In the genomic region with DNA sequence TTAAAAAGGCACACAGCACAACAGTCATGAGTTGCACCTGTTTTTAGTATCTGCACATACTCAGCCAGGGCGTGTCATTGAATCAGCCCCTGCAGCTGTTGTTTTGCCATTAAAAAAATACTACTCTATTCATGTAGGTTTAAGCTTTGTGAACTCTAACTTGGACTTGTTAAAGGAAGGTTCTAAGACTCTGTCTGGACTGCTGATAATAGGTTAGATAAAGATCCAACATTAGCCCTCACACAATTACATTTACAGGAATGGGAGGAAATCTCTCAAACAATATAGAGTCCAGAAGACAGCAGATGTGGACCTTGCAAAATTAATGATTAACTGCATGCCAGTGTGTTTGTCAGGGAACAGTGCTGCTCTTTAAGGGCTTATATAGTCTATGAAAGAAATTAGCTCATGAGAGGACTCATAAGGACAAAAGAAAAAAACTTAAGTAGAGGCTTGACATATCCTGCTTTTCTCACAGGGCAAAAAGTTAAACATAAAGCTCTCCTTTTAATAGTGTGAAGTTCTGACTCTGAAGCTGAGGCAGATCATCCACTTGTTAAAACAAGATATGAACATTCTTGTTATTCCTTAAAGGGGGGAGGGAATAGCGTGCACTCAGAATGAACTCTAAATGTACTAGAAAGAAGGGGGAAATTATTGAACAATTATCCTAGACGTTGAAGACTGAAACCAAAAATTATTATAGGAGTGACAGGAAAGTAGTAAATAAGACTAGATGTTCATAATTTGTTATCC, we compare ENCODE assay signal across 13 cellular contexts.
A peak's percentile ranks its signal among the peaks of the same experiment; 100 is the strongest.
DNase-seq lines count a peak whose midpoint lies in the region; TF ChIP-seq lines count a peak whose summit lies in the region.
"Had no signal": no experiment of that assay in that cellular context is flagged by ENCODE, and none has a peak within 500 bp of the region (broad histone marks: within the 10 kb centered on the region; RNA-seq: fewer than 3 reads in every experiment).

No MANE protein-coding gene starts in this region.

- peaks cover 14% of the 10 kb centered on the region for H3K9me3 Mint-ChIP-seq in nephron
- no peaks in the 10 kb centered on the region for H3K9me3 Mint-ChIP-seq in activated CD4-positive, alpha-beta memory T cell treated with anti-CD3 and anti-CD28 coated beads, Interleukin-2, amount 10 ng/mL, durations not matched to agents 7 days and 5 days

- CTCF ChIA-PET in activated CD4-positive, alpha-beta memory T cell treated with anti-CD3 and anti-CD28 coated beads, Interleukin-2, amount 10 ng/mL, durations not matched to agents 7 days and 5 days (lab: Charles Lee), result no interaction called here

- peaks cover 60% of the 10 kb centered on the region for H3K4me1 Mint-ChIP-seq in nephron
- H3K4me1 Mint-ChIP-seq in activated CD4-positive, alpha-beta memory T cell treated with anti-CD3 and anti-CD28 coated beads, Interleukin-2, amount 10 ng/mL, durations not matched to agents 7 days and 5 days, result no peaks in the 10 kb centered on the region

- POLR2A ChIA-PET in activated CD4-positive, alpha-beta memory T cell treated with anti-CD3 and anti-CD28 coated beads, Interleukin-2, amount 10 ng/mL, durations not matched to agents 7 days and 5 days (lab: Charles Lee), result no interaction called here

- peak overlapping the region; percentile 14 to 28 (median 15) for H3K4me3 Mint-ChIP-seq in nephron
- H3K4me3 Mint-ChIP-seq in activated CD4-positive, alpha-beta memory T cell treated with anti-CD3 and anti-CD28 coated beads, Interleukin-2, amount 10 ng/mL, durations not matched to agents 7 days and 5 days, result no peak overlapping the region
- H3K4me3 Mint-ChIP-seq: nephron progenitor cell; stimulated activated naive B cell treated with anti-CD40 and anti-IgM and Interleukin-4, amounts not matched to agents 10 μg/mL and 1 μg/mL and 100 μg/mL, for 72 hours had no signal

- in situ Hi-C loops in Caki2 (cut with HindIII; ENCODE audit: low pct_unique_long_range_greater_than_20kb, low sequenced_read_pairs), result no loop called here

- H3K36me3 Mint-ChIP-seq in nephron (ENCODE audit: low read depth), result peaks cover 2% of the 10 kb centered on the region
- H3K36me3 Mint-ChIP-seq in activated CD4-positive, alpha-beta memory T cell treated with anti-CD3 and anti-CD28 coated beads, Interleukin-2, amount 10 ng/mL, durations not matched to agents 7 days and 5 days (ENCODE audit: low read depth), result no peaks in the 10 kb centered on the region
- H3K36me3 Mint-ChIP-seq: stimulated activated naive B cell treated with anti-CD40 and anti-IgM and Interleukin-4, amounts not matched to agents 10 μg/mL and 1 μg/mL and 100 μg/mL, for 72 hours had no signal

- H3K27me3 Mint-ChIP-seq in nephron (ENCODE audit: low read depth), result no peaks in the 10 kb centered on the region
- H3K27me3 Mint-ChIP-seq in activated CD4-positive, alpha-beta memory T cell treated with anti-CD3 and anti-CD28 coated beads, Interleukin-2, amount 10 ng/mL, durations not matched to agents 7 days and 5 days, result no peaks in the 10 kb centered on the region
- H3K27me3 Mint-ChIP-seq: stimulated activated naive B cell treated with anti-CD40 and anti-IgM and Interleukin-4, amounts not matched to agents 10 μg/mL and 1 μg/mL and 100 μg/mL, for 72 hours had no signal

- no peak for TF ChIP-seq CTCF in nephron (IDR thresholded peaks at IDR 0.05; ENCODE audit: unreplicated experiment in 3 of 3)

- peak overlapping the region; percentile 94 to 95 (median 94) for H3K27ac Mint-ChIP-seq in nephron
- no peak overlapping the region for H3K27ac Mint-ChIP-seq in activated CD4-positive, alpha-beta memory T cell treated with anti-CD3 and anti-CD28 coated beads, Interleukin-2, amount 10 ng/mL, durations not matched to agents 7 days and 5 days
- H3K27ac Mint-ChIP-seq: nephron progenitor cell; stimulated activated naive B cell treated with anti-CD40 and anti-IgM and Interleukin-4, amounts not matched to agents 10 μg/mL and 1 μg/mL and 100 μg/mL, for 72 hours had no signal

- DNase-seq in Caki2 (ENCODE audit: low read depth), result peak; percentile 65
- peak; percentile 22 for DNase-seq in NCI-H748 treated with DMSO at 0.1 percent for 48 hours (lab: John Stamatoyannopoulos, UW)
- DNase-seq in foreskin melanocyte, result peak; percentile 40
- no peak for DNase-seq in SKM-1 treated with dmso at 0.1 percent for 144 hours (lab: John Stamatoyannopoulos, UW; ENCODE audit: unreplicated experiment)
- DNase-seq in AG20443 (ENCODE audit: low spot score), result no peak
- DNase-seq in stimulated activated naive CD4-positive, alpha-beta T cell treated with Interleukin-2 at 50 U/mL for 16 hours (lab: John Stamatoyannopoulos, UW), result no peak
- no peak for DNase-seq in activated CD4-positive, alpha-beta memory T cell treated with anti-CD3 and anti-CD28 coated beads, Interleukin-2, amount 10 ng/mL, durations not matched to agents 7 days and 5 days
- DNase-seq: BE2C; GF-D8; NCI-H2171 treated with DMSO at 0.1 percent for 48 hours; nephron progenitor cell; stimulated activated naive B cell treated with anti-CD40 and anti-IgM and Interleukin-4, amounts not matched to agents 10 μg/mL and 1 μg/mL and 100 μg/mL, for 72 hours had no signal

Comparison
In these comparisons a context has a peak if more than half of its experiments do, and no peak if none do; other contexts are left out.
1. DNase-seq: peak in Caki2 (single experiment), NCI-H748 treated with DMSO at 0.1 percent for 48 hours (single experiment) and foreskin melanocyte (single experiment); none in SKM-1 treated with dmso at 0.1 percent for 144 hours (single experiment), AG20443 (single experiment), stimulated activated naive CD4-positive, alpha-beta T cell treated with Interleukin-2 at 50 U/mL for 16 hours (single experiment) and activated CD4-positive, alpha-beta memory T cell treated with anti-CD3 and anti-CD28 coated beads, Interleukin-2, amount 10 ng/mL, durations not matched to agents 7 days and 5 days (single experiment).